Comparison of ENCODE assay signal across 8 cellular contexts in genomic region chr22:36301384-36301828, GRCh38. TPM values are rescaled to one million over a fixed set of nuclear protein-coding genes. Genes with fewer than 3 reads are reported as not detected.
DNase-seq lines count a peak whose midpoint lies in the region; ATAC-seq and TF ChIP-seq lines count a peak whose summit lies in the region.

No MANE protein-coding gene starts in this region.

- H2AFZ ChIP-seq in SK-N-SH (ENCODE audit: low read depth), result no peak overlapping the region

- H3K9me2 ChIP-seq in SK-N-SH, result no peaks in the 10 kb centered on the region

- peak; percentile 92 for TF ChIP-seq CTCF in LNCAP (IDR thresholded peaks at IDR 0.05)
- peak; percentile 95 for TF ChIP-seq CTCF in SK-N-SH (IDR thresholded peaks at IDR 0.05)
- TF ChIP-seq CTCF in ovary (IDR thresholded peaks at IDR 0.05), result peak; percentile 92 to 95 (median 94)
- peak; percentile 92 to 97 (median 96) for TF ChIP-seq CTCF in transverse colon (IDR thresholded peaks at IDR 0.05)

- peaks cover 93% of the 10 kb centered on the region for H3K79me2 ChIP-seq in SK-N-SH (ENCODE audit: insufficient read depth)

- H3K27me3 ChIP-seq in SK-N-SH (ENCODE audit: insufficient read depth), result no peaks in the 10 kb centered on the region
- no peaks in the 10 kb centered on the region for H3K27me3 ChIP-seq in ovary
- no peaks in the 10 kb centered on the region for H3K27me3 ChIP-seq in transverse colon

- TF ChIP-seq EP300 in SK-N-SH (IDR thresholded peaks at IDR 0.05; ENCODE audit: borderline replicate concordance in 1 of 2, low read depth in 1 of 2, low read length in 1 of 2) (no peak), ovary (IDR thresholded peaks at IDR 0.05) (no peak), transverse colon (IDR thresholded peaks at IDR 0.05; ENCODE audit: low read depth) (no peak)

- H3K9ac ChIP-seq in SK-N-SH, result no peak overlapping the region

- peaks cover 81% of the 10 kb centered on the region for H4K20me1 ChIP-seq in SK-N-SH (ENCODE audit: insufficient read depth)

- H3K9me3 ChIP-seq in SK-N-SH (no peaks in the 10 kb centered on the region), ovary (no peaks in the 10 kb centered on the region), transverse colon (no peaks in the 10 kb centered on the region)

- peak; percentile 92 for TF ChIP-seq RAD21 in SK-N-SH (IDR thresholded peaks at IDR 0.05; ENCODE audit: low read length)

- no peak overlapping the region; a peak in 1 of 4 replicates for H3K4me3 ChIP-seq in SK-N-SH (ENCODE audit: low read depth in 2 of 2, low read length in 1 of 2)
- no peak overlapping the region for H3K4me3 ChIP-seq in ovary
- H3K4me3 ChIP-seq in transverse colon, result no peak overlapping the region

- peaks cover 64% of the 10 kb centered on the region for H3F3A ChIP-seq in SK-N-SH (replicated peaks; ENCODE audit: insufficient read depth)

- H3K4me1 ChIP-seq in SK-N-SH (ENCODE audit: control insufficient read depth in 1 of 2, insufficient read depth in 2 of 2, low read depth in 1 of 2, low read length in 1 of 2) (no peaks in the 10 kb centered on the region), ovary (ENCODE audit: insufficient read depth) (no peaks in the 10 kb centered on the region), transverse colon (peaks cover 0 to 33% (median 13%) of the 10 kb centered on the region in 4 donors)

- POLR2A ChIA-PET in SK-N-SH (lab: Yijun Ruan, JAX), result interaction anchor here (0.6 to 2.3 kb wide), 2 partner anchors 170 to 460 kb away, joined by 4 to 10 read pairs; no protein-coding TSS in a partner anchor

- no peak for TF ChIP-seq POLR2A in ovary (IDR thresholded peaks at IDR 0.05)
- peak; percentile 13 for TF ChIP-seq POLR2A in transverse colon (IDR thresholded peaks at IDR 0.05)

- no peak overlapping the region for H3K4me2 ChIP-seq in SK-N-SH

- WGBS in SK-N-SH (ENCODE audit: low lambda C conversion rate), result 52% methylated on average over 6 of the region's 13 CpGs
- 27 to 34% (median 32%) methylated on average over 13 of the region's 13 CpGs for WGBS in ovary, 3 donors
- 25% methylated on average over 13 of the region's 13 CpGs; no CpG with 5 or more reads in 1 of the 2 donors for WGBS in transverse colon (ENCODE audit: low coverage in 1 of 2), 2 donors

- peak; percentile 91 for DNase-seq in ELF-1 (ENCODE audit: low read depth, low spot score)
- peak; percentile 88 for DNase-seq in SK-N-SH
- peak; percentile 83 for DNase-seq in activated naive CD4-positive, alpha-beta T cell treated with Interleukin-2 at 50 U/mL for 16 hours
- peak; percentile 79 for DNase-seq in germinal center (ENCODE audit: low spot score)
- peak; percentile 67 to 88 (median 83) for DNase-seq in ovary
- peak; percentile 85 for DNase-seq in transverse colon

- CTCF ChIA-PET in SK-N-SH (lab: Yijun Ruan, JAX), result interaction anchor here (0.6 to 13.6 kb wide), 40 partner anchors 8 to 191 kb away, joined by 3 to 329 read pairs (median 4); partner anchors contain the start of gene TXN2

- in situ Hi-C loops in transverse colon (cut with MboI; ENCODE audit: low pct_ligation_motif_present in 1 of 4, low pct_unique_long_range_greater_than_20kb in 1 of 4, low sequenced_read_pairs in 3 of 4), result loop anchor here in 3 of 4 donors (10.0 kb wide), 2 partner anchors 163 to 173 kb away; no protein-coding TSS in a partner anchor

- ATAC-seq in HG03378 (IDR thresholded peaks at IDR 0.05; ENCODE audit: unreplicated experiment), result no peak

- H3K36me3 ChIP-seq in SK-N-SH (replicated peaks in 1 of 2; ENCODE audit: control insufficient read depth in 1 of 2, insufficient read depth in 2 of 2, low read length in 1 of 2) (peaks cover 86 to 93% of the 10 kb centered on the region in 2 experiments), ovary (peaks cover 4% of the 10 kb centered on the region), transverse colon (peaks cover 0 to 90% (median 53%) of the 10 kb centered on the region in 4 donors)

- intact Hi-C loops in ovary (cut with DNase I) (loop anchor here (1.0 to 5.0 kb wide), 3 partner anchors 166 to 171 kb away; no protein-coding TSS in a partner anchor), transverse colon (cut with DNase I; ENCODE audit: low total_unique reads) (loop anchor here (5.0 kb wide), 1 partner anchor 171 kb away; no protein-coding TSS in a partner anchor)

- peak overlapping the region in 1 of 2 experiments; percentile 4; a peak in 1 of 4 replicates for H3K27ac ChIP-seq in SK-N-SH (ENCODE audit: low read depth in 2 of 2, low read length in 1 of 2)
- H3K27ac ChIP-seq in ovary, result no peak overlapping the region
- peak overlapping the region; percentile 65 to 76 (median 72) for H3K27ac ChIP-seq in transverse colon

TF ChIP-seq in SK-N-SH, 30 proteins besides CTCF, POLR2A, EP300 and RAD21:
- TF ChIP-seq SMC3 (IDR thresholded peaks at IDR 0.05; ENCODE audit: low read depth, low read length) (peak; percentile 93), CHD2 (IDR thresholded peaks at IDR 0.05; ENCODE audit: low read length, partially characterized antibody) (peak; percentile 20), ELF1 (IDR thresholded peaks at IDR 0.05) (no peak)

RNA-seq across cellular contexts. Expression of gene APOL1, which starts 48.5 kb away (rescaled TPM):
- polyA plus RNA-seq in SK-N-SH (2012; rRNA removed) (0.42 and 0.56 TPM in 2 replicates), ovary (10 to 100 TPM; 26.5 to 75.9 TPM)
- 0.36 and 0.62 TPM in 2 replicates for polyA plus RNA-seq in SK-N-SH (2012; cell fraction: cytosol; rRNA removed)
- polyA plus RNA-seq in SK-N-SH (2012; cell fraction: nucleus; rRNA removed), result 0.33 and 0.64 TPM in 2 replicates
- total RNA-seq in ovary (10 to 100 TPM; 11.4 to 59.3 (median 34.4) TPM), transverse colon (10 to 100 TPM in 3 of 4 donors, 1 to 10 TPM in 1; 2.2 to 19.5 (median 14.7) TPM)

Comparison
In these comparisons a context has a peak if more than half of its experiments do, and no peak if none do; other contexts are left out.
1. H3K27ac ChIP-seq: peak in transverse colon (4 of 4); none in ovary (0 of 2).
2. Peak in every context shown above with its lines, with median percentiles within 50 percentile points of each other: DNase-seq and CTCF ChIP-seq.